In the genomic region with DNA sequence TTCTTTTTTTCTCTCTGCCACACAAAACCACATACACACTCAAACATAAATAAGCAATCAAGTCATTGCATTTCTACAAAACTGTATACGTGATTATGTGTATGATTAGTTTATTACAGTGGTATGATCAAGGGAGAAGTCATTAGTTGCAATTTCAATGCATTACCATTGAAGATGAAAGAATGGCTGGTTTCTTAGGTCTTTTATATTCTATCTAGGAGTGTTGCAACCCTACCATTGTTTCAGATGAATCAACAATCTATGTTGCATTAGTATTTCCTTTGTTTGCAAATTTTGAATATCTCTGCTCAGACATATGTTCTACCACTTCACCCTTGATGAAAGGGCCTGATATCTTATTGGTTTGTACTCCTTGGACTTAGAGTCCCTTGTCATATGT, we compare ENCODE assay signal across 1 cellular context.
TF ChIP-seq lines count a peak whose summit lies in the region.

No MANE protein-coding gene starts in this region.

TF ChIP-seq in IMR-90, 13 proteins besides CTCF, POLR2A, EP300 and RAD21:
- TF ChIP-seq, protein P1, sequence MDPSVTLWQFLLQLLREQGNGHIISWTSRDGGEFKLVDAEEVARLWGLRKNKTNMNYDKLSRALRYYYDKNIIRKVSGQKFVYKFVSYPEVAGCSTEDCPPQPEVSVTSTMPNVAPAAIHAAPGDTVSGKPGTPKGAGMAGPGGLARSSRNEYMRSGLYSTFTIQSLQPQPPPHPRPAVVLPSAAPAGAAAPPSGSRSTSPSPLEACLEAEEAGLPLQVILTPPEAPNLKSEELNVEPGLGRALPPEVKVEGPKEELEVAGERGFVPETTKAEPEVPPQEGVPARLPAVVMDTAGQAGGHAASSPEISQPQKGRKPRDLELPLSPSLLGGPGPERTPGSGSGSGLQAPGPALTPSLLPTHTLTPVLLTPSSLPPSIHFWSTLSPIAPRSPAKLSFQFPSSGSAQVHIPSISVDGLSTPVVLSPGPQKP (IDR thresholded peaks at IDR 0.05; ENCODE audit: borderline replicate concordance, low read depth, low read length): no peak
- TF ChIP-seq CEBPB (IDR thresholded peaks at IDR 0.05; ENCODE audit: low read depth, low read length): peak; percentile 40; the same call in 1 of the 2 replicates
